22 cellular contexts compared by ENCODE assay signal in the genomic region with DNA sequence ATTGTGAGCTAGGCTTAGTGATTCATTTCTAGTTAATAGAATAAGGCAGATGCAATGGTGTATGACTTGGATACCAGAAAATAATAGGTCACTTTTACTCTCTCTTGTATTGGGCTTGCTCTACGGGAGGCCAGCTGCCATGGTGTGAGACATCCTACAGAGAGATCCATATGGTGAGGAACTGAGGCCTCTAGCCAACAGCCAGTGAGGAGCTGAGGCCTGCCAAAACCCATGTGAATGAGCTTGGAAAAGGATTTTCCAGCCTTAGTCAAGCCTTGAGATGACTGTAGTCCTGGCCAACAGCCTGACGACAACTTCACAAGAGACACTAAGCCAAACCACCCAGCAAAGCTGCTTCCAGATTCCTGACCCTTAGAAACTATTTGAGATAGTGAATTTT.
"Had no signal": no experiment of that assay in that cellular context is flagged by ENCODE, and none has a peak within 500 bp of the region (broad histone marks: within the 10 kb centered on the region; RNA-seq: fewer than 3 reads in every experiment).

No MANE protein-coding gene starts in this region.

- ATAC-seq: activated T-helper 17 cell treated with anti-CD3 and anti-CD28 coated beads, Interleukin-2, amount 50 U/mL, for 72 hours; PC-3; T-cell had no signal

- DNase-seq: activated B cell treated with CpG ODN at 0.5 μM for 24 hours; activated CD4-positive, alpha-beta memory T cell treated with anti-CD3 and anti-CD28 coated beads, Interleukin-2, amount 10 ng/mL, durations not matched to agents 7 days and 5 days; activated CD4-positive, alpha-beta T cell treated with anti-CD3 and anti-CD28 coated beads, Interleukin-2, amount 10 ng/mL, durations not matched to agents 7 days and 5 days; activated gamma-delta T cell; activated naive CD4-positive, alpha-beta T cell treated with anti-CD3 and anti-CD28 coated beads for 36 hours; activated T-cell treated with anti-CD3 and anti-CD28 coated beads for 4 hours; activated T-cell treated with anti-CD3 and anti-CD28 coated beads, Interleukin-2, amount 50 U/mL, for 48 hours; amygdala; Kasumi-1; KBM-7; NCI-H1048; NCI-H146; NCI-H187 treated with DMSO at 0.1 percent for 48 hours; NCI-H2171; NCI-H226; NCI-H510A treated with DMSO at 0.1 percent for 48 hours; PC-3; SHP77 treated with DMSO at 0.1 percent for 48 hours; T-cell; T-helper 2 cell; T1000 had no signal
